ENCODE assay signal across 15 cellular contexts in genomic region chr12:47725091-47725772, GRCh38. TPM values are rescaled to one million over a fixed set of nuclear protein-coding genes. Genes with fewer than 3 reads are reported as not detected.
A peak's percentile ranks its signal among the peaks of the same experiment; 100 is the strongest.
DNase-seq lines count a peak whose midpoint lies in the region; ATAC-seq and TF ChIP-seq lines count a peak whose summit lies in the region.
"Had no signal": no experiment of that assay in that cellular context is flagged by ENCODE, and none has a peak within 500 bp of the region (broad histone marks: within the 10 kb centered on the region; RNA-seq: fewer than 3 reads in every experiment).

Gene ENDOU (minus strand): TSS chr12:47725490. CDS start chr12:47725413, 77 bp downstream.

- H3K9me3 ChIP-seq in BLaER1 treated with 17β-estradiol and CSF1 and Interleukin-3, amounts not matched to agents 10 nM and 100 nM (replicated peaks in 1 of 11) = no peaks in the 10 kb centered on the region
- H3K9me3 ChIP-seq in OCI-LY3 (ENCODE audit: insufficient read depth, low read length) = no peaks in the 10 kb centered on the region
- H3K9me3 ChIP-seq: SJCRH30 had no signal

- ATAC-seq in HG03139 (IDR thresholded peaks at IDR 0.05; ENCODE audit: unreplicated experiment) (no peak), GM19023 (IDR thresholded peaks at IDR 0.05; ENCODE audit: unreplicated experiment) (no peak)
- ATAC-seq: HepG2 had no signal

- peak within 1 kb of the TSS in 1 of 11 experiments; percentile 23; a peak in 3 of 22 replicates for H3K27ac ChIP-seq in BLaER1 treated with 17β-estradiol and CSF1 and Interleukin-3, amounts not matched to agents 10 nM and 100 nM
- peak within 1 kb of the TSS; percentile 18; the same call in 1 of the 2 replicates for H3K27ac ChIP-seq in OCI-LY3 (ENCODE audit: low read length)
- H3K27ac ChIP-seq: SJCRH30 had no signal

- no peaks in the 10 kb centered on the region; a peak in 1 of 22 replicates for H4K20me1 ChIP-seq in BLaER1 treated with 17β-estradiol and CSF1 and Interleukin-3, amounts not matched to agents 10 nM and 100 nM
- no peaks in the 10 kb centered on the region for H4K20me1 ChIP-seq in OCI-LY3 (ENCODE audit: insufficient read depth, low read length)

- H3K9me3 Mint-ChIP-seq in progenitor cell of endocrine pancreas (ENCODE audit: low read depth) = no peaks in the 10 kb centered on the region
- H3K9me3 Mint-ChIP-seq: brain, memory B cell had no signal

- no peak within 1 kb of the TSS for H3K4me3 Mint-ChIP-seq in progenitor cell of endocrine pancreas (ENCODE audit: low read depth)
- H3K4me3 Mint-ChIP-seq: brain, memory B cell had no signal

- H3K27ac Mint-ChIP-seq in progenitor cell of endocrine pancreas = peak within 1 kb of the TSS; percentile 25
- H3K27ac Mint-ChIP-seq: memory B cell had no signal

- peaks cover 0 to 4% (median 0%) of the 10 kb centered on the region in 11 experiments; a peak in 3 of 22 replicates for H3K27me3 ChIP-seq in BLaER1 treated with 17β-estradiol and CSF1 and Interleukin-3, amounts not matched to agents 10 nM and 100 nM
- no peaks in the 10 kb centered on the region for H3K27me3 ChIP-seq in OCI-LY3 (ENCODE audit: low read depth, low read length)
- H3K27me3 ChIP-seq: SJCRH30 had no signal

- no peak within 1 kb of the TSS for H3K4me3 ChIP-seq in BLaER1 treated with 17β-estradiol and CSF1 and Interleukin-3, amounts not matched to agents 10 nM and 100 nM
- H3K4me3 ChIP-seq in OCI-LY3 (ENCODE audit: low read length) (no peak within 1 kb of the TSS), epithelial cell of esophagus (ENCODE audit: low read length) (no peak within 1 kb of the TSS)
- H3K4me3 ChIP-seq: SJCRH30 had no signal

- H3K4me2 ChIP-seq in BLaER1 treated with 17β-estradiol and CSF1 and Interleukin-3, amounts not matched to agents 10 nM and 100 nM = peak within 1 kb of the TSS; percentile 53 to 84 (median 69)
- peak within 1 kb of the TSS; percentile 48 for H3K4me2 ChIP-seq in OCI-LY3 (ENCODE audit: low read length)

- peak; percentile 73 for DNase-seq in epithelial cell of esophagus (ENCODE audit: low read depth)
- no peak for DNase-seq in progenitor cell of endocrine pancreas (ENCODE audit: low spot score, unreplicated experiment)
- no peak for DNase-seq in stimulated activated CD4-positive, alpha-beta T cell treated with anti-CD3 and anti-CD28 coated beads, Interleukin-2, amount 100 ng/mL, for 24 hours
- DNase-seq in globus pallidus (ENCODE audit: low spot score) = no peak
- DNase-seq: activated CD8-positive, alpha-beta memory T cell treated with anti-CD3 and anti-CD28 coated beads, Interleukin-2, amount 50 U/mL, for 48 hours; Calu3; NCI-H1930; SJCRH30 had no signal

- H3K4me1 ChIP-seq in BLaER1 treated with 17β-estradiol and CSF1 and Interleukin-3, amounts not matched to agents 10 nM and 100 nM = peaks cover 29 to 63% (median 49%) of the 10 kb centered on the region in 10 experiments
- H3K4me1 ChIP-seq in OCI-LY3 (ENCODE audit: low read length) = peaks cover 23% of the 10 kb centered on the region

- H3K36me3 Mint-ChIP-seq in progenitor cell of endocrine pancreas (ENCODE audit: insufficient read depth) = no peaks in the 10 kb centered on the region
- H3K36me3 Mint-ChIP-seq: brain had no signal

- no peaks in the 10 kb centered on the region for H3K27me3 Mint-ChIP-seq in progenitor cell of endocrine pancreas
- H3K27me3 Mint-ChIP-seq: memory B cell had no signal

- peaks cover 0 to 4% (median 0%) of the 10 kb centered on the region in 11 experiments; a peak in 1 of 22 replicates for H3K36me3 ChIP-seq in BLaER1 treated with 17β-estradiol and CSF1 and Interleukin-3, amounts not matched to agents 10 nM and 100 nM
- peaks cover 5% of the 10 kb centered on the region for H3K36me3 ChIP-seq in OCI-LY3 (replicated peaks; ENCODE audit: low read depth, low read length)
- H3K36me3 ChIP-seq: SJCRH30 had no signal

- peaks cover 12% of the 10 kb centered on the region for H3K4me1 Mint-ChIP-seq in progenitor cell of endocrine pancreas (ENCODE audit: low read depth)

- no peak within 1 kb of the TSS for H2AFZ ChIP-seq in OCI-LY3 (ENCODE audit: low read depth, low read length)

- H3K79me2 ChIP-seq in OCI-LY3 (ENCODE audit: low read length) = no peaks in the 10 kb centered on the region

- H3K9ac ChIP-seq in BLaER1 treated with 17β-estradiol and CSF1 and Interleukin-3, amounts not matched to agents 10 nM and 100 nM = peak within 1 kb of the TSS in 1 of 11 experiments; percentile 1; a peak in 1 of 22 replicates
- H3K9ac ChIP-seq in OCI-LY3 (ENCODE audit: low read length) = no peak within 1 kb of the TSS; the same call in 1 of the 2 replicates

- TF ChIP-seq CTCF in OCI-LY3 (IDR thresholded peaks at IDR 0.05; ENCODE audit: low read depth, low read length) = no peak
- no peak for TF ChIP-seq CTCF in epithelial cell of esophagus (IDR thresholded peaks at IDR 0.05; ENCODE audit: insufficient read depth, low read depth, low read length, missing control alignments)
- no peak for TF ChIP-seq CTCF in progenitor cell of endocrine pancreas (IDR thresholded peaks at IDR 0.05; ENCODE audit: unreplicated experiment)

RNA-seq across cellular contexts. Expression of gene ENDOU, which starts in this region (rescaled TPM):
- not detected in 2 replicates for total RNA-seq in progenitor cell of endocrine pancreas
- total RNA-seq: Calu3, HepG2, SJCRH30 had no signal
